Comparison of ENCODE assay signal across 9 cellular contexts in genomic region chr16:48596326-48596725, GRCh38. TPM values are rescaled to one million over a fixed set of nuclear protein-coding genes. Genes with fewer than 3 reads are reported as not detected.
DNase-seq lines count a peak whose midpoint lies in the region; ATAC-seq and TF ChIP-seq lines count a peak whose summit lies in the region.
"Had no signal": no experiment of that assay in that cellular context is flagged by ENCODE, and none has a peak within 500 bp of the region (broad histone marks: within the 10 kb centered on the region; RNA-seq: fewer than 3 reads in every experiment).

No MANE protein-coding gene starts in this region.

- intact Hi-C loops in spleen (cut with DNase I; ENCODE audit: low total_unique reads), result no loop called here

- peaks cover 50% of the 10 kb centered on the region for H3K4me1 Mint-ChIP-seq in activated T-helper 17 cell treated with anti-CD3 and anti-CD28 coated beads, Interleukin-2, amount 50 U/mL, for 72 hours

- H3K4me3 Mint-ChIP-seq in activated T-helper 17 cell treated with anti-CD3 and anti-CD28 coated beads, Interleukin-2, amount 50 U/mL, for 72 hours, result peak overlapping the region; percentile 67

- H3K4me3 ChIP-seq in spleen, result no peak overlapping the region

- peaks cover 27% of the 10 kb centered on the region for H3K36me3 Mint-ChIP-seq in activated T-helper 17 cell treated with anti-CD3 and anti-CD28 coated beads, Interleukin-2, amount 50 U/mL, for 72 hours (ENCODE audit: low read depth)

- no peak for TF ChIP-seq POLR2A in spleen (IDR thresholded peaks at IDR 0.05)

- peak; percentile 42 for DNase-seq in activated gamma-delta T cell treated with Interleukin-2 at 50 U/mL for 16 hours
- no peak for DNase-seq in activated gamma-delta T cell (lab: John Stamatoyannopoulos, UW)
- DNase-seq in stimulated activated CD8-positive, alpha-beta memory T cell treated with anti-CD3 and anti-CD28 coated beads, Interleukin-2, amount 100 ng/mL, for 48 hours (ENCODE audit: low read depth in 2 of 2), result peak; percentile 49 to 50
- DNase-seq in spleen, result no peak
- no peak for DNase-seq in GM03348 (ENCODE audit: low spot score)
- DNase-seq in cortex of kidney (lab: John Stamatoyannopoulos, UW), result no peak
- DNase-seq: SW 1271 had no signal

- no peak for TF ChIP-seq CTCF in spleen (IDR thresholded peaks at IDR 0.05 in 8 of 11, conservative IDR thresholded peaks at IDR 0.05 in 3 of 11)

- H3K9me3 Mint-ChIP-seq in activated T-helper 17 cell treated with anti-CD3 and anti-CD28 coated beads, Interleukin-2, amount 50 U/mL, for 72 hours, result peaks cover 5% of the 10 kb centered on the region

- peak overlapping the region in 2 of 8 donors; percentile 2 to 53 for H3K27ac ChIP-seq in spleen

- peaks cover 34 to 78% (median 60%) of the 10 kb centered on the region in 6 donors for H3K4me1 ChIP-seq in spleen

- peak overlapping the region; percentile 79 for H3K27ac Mint-ChIP-seq in activated T-helper 17 cell treated with anti-CD3 and anti-CD28 coated beads, Interleukin-2, amount 50 U/mL, for 72 hours

- H3K36me3 ChIP-seq in spleen, result peaks cover 0 to 17% (median 0%) of the 10 kb centered on the region in 6 donors

- WGBS in spleen, 5 donors, result 46 to 68% (median 53%) methylated on average over 3 of the region's 3 CpGs

- peaks cover 0 to 30% (median 26%) of the 10 kb centered on the region in 8 donors for H3K9me3 ChIP-seq in spleen

- H3K27me3 ChIP-seq in spleen (replicated peaks in 1 of 7), result no peaks in the 10 kb centered on the region

- no peaks in the 10 kb centered on the region for H3K27me3 Mint-ChIP-seq in activated T-helper 17 cell treated with anti-CD3 and anti-CD28 coated beads, Interleukin-2, amount 50 U/mL, for 72 hours

- peak; percentile 69 for ATAC-seq in HG02973 (IDR thresholded peaks at IDR 0.05; ENCODE audit: unreplicated experiment)
- ATAC-seq in activated T-helper 17 cell treated with anti-CD3 and anti-CD28 coated beads, Interleukin-2, amount 50 U/mL, for 72 hours (replicated peaks), result peak; percentile 99

RNA-seq across cellular contexts. Expression of gene N4BP1, which starts 13.7 kb away (rescaled TPM):
- 10 to 100 TPM; 48.1 to 56.8 TPM for total RNA-seq in activated T-helper 17 cell treated with anti-CD3 and anti-CD28 coated beads, Interleukin-2, amount 50 U/mL, for 72 hours
- total RNA-seq in spleen, result 10 to 100 TPM; 40.0 to 65.9 (median 48.6) TPM
- 10 to 100 TPM in 1 of 3 donors, 1 to 10 TPM in 2; 6.6 to 12.2 (median 7.8) TPM for polyA plus RNA-seq in spleen

Comparison
In these comparisons a context has a peak if more than half of its experiments do, and no peak if none do; other contexts are left out.
1. DNase-seq: peak in activated gamma-delta T cell treated with Interleukin-2 at 50 U/mL for 16 hours (single experiment) and stimulated activated CD8-positive, alpha-beta memory T cell treated with anti-CD3 and anti-CD28 coated beads, Interleukin-2, amount 100 ng/mL, for 48 hours (2 of 2); none in activated gamma-delta T cell (single experiment), spleen (single experiment), GM03348 (single experiment) and cortex of kidney (single experiment).